ENCODE assay signal across 15 cellular contexts in the genomic region with DNA sequence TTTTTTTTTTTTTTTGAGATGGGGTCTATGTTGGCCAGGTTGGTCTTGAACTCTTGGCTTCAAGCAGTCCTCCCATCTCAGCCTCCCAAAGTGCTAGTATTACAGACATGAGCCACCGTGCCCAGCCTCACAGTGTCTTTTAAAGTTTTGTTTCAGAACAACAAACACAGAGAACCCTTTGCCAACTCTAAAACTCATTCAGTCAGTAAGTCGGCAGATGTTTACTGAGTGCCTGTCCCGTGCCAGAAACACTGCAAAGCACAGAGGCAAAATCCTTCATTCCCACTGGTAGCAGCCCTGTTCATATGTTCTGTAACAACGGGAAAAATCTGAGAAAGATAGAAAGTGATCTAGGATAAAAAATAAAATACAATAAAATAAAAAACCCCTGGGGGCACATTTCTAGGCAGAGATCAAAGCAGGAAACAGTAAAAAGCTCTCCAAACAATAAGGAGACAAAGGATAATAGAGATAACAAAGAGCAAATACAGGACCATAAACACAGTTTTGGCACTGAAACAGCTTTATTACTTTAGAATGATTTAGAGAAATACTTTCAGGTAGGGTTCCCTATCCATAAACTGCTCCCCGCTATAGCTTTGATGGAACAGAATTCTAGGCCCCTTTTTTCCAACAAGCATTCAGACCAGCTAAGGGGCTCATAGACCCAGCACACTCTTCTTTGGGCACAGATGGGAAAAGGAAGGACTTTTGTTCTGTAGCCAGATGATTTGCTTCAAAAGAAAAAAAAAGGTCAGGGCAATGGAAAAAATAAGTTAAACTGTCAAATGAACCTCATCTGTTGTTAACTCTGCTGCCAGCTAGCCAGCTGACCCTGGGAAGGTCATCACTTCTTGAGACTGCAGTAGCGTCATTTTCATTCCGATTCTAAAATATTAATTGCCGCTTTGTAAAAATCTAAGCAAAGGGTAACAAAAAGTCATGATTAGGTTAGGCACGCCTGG.
DNase-seq lines count a peak whose midpoint lies in the region; ATAC-seq and TF ChIP-seq lines count a peak whose summit lies in the region.
"Had no signal": no experiment of that assay in that cellular context is flagged by ENCODE, and none has a peak within 500 bp of the region (broad histone marks: within the 10 kb centered on the region; RNA-seq: fewer than 3 reads in every experiment).

No MANE protein-coding gene starts in this region.

- no peaks in the 10 kb centered on the region for H3K9me3 ChIP-seq in lower lobe of right lung

- no peaks in the 10 kb centered on the region for H3K36me3 Mint-ChIP-seq in osteocyte (ENCODE audit: unreplicated experiment)
- H3K36me3 Mint-ChIP-seq: CD4-positive, CD25-positive, alpha-beta regulatory T cell; IgD-negative memory B cell had no signal

- H3K27ac ChIP-seq in C4-2B (0 out of 2 replicates have a peak overlapping the region, but pooled peaks have one; percentile 1), lower lobe of right lung (no peak overlapping the region)

- H3K27me3 Mint-ChIP-seq in osteocyte (ENCODE audit: unreplicated experiment): no peaks in the 10 kb centered on the region

- no peak overlapping the region for H3K4me3 Mint-ChIP-seq in osteocyte (ENCODE audit: unreplicated experiment)
- H3K4me3 Mint-ChIP-seq: CD4-positive, CD25-positive, alpha-beta regulatory T cell; H9; IgD-negative memory B cell had no signal

- TF ChIP-seq CTCF in C4-2B (conservative IDR thresholded peaks at IDR 0.05): no peak
- no peak for TF ChIP-seq CTCF in LNCaP clone FGC (IDR thresholded peaks at IDR 0.05; ENCODE audit: control insufficient read depth, extremely low read depth, insufficient read depth)
- no peak for TF ChIP-seq CTCF in osteocyte (IDR thresholded peaks at IDR 0.05)
- TF ChIP-seq CTCF in lower lobe of right lung (IDR thresholded peaks at IDR 0.05): no peak

- peaks cover 26% of the 10 kb centered on the region for H3K4me1 Mint-ChIP-seq in osteocyte (ENCODE audit: unreplicated experiment)
- H3K4me1 Mint-ChIP-seq: CD4-positive, CD25-positive, alpha-beta regulatory T cell; IgD-negative memory B cell had no signal

- H3K9me3 Mint-ChIP-seq in osteocyte (ENCODE audit: unreplicated experiment): no peaks in the 10 kb centered on the region
- H3K9me3 Mint-ChIP-seq: H9 had no signal

- H3K27me3 ChIP-seq in lower lobe of right lung (ENCODE audit: low read depth): no peaks in the 10 kb centered on the region

- H3K4me3 ChIP-seq in LNCaP clone FGC (ENCODE audit: low read depth, low read length): no peak overlapping the region
- H3K4me3 ChIP-seq in lower lobe of right lung: no peak overlapping the region

- H3K27ac Mint-ChIP-seq in osteocyte (ENCODE audit: unreplicated experiment): peak overlapping the region; percentile 18
- H3K27ac Mint-ChIP-seq: CD4-positive, CD25-positive, alpha-beta regulatory T cell; H9; IgD-negative memory B cell had no signal

- no peaks in the 10 kb centered on the region for H3K36me3 ChIP-seq in lower lobe of right lung

- H3K4me1 ChIP-seq in lower lobe of right lung: peaks cover 8% of the 10 kb centered on the region

- peak; percentile 91 for DNase-seq in LNCaP clone FGC (ENCODE audit: low read depth)
- DNase-seq in dermis blood vessel endothelial cell: peak; percentile 35
- no peak for DNase-seq in osteocyte (ENCODE audit: extremely low spot score, unreplicated experiment)
- DNase-seq in ecto neural progenitor cell (ENCODE audit: low spot score): no peak
- no peak for DNase-seq in lower lobe of right lung
- DNase-seq: CD4-positive, CD25-positive, alpha-beta regulatory T cell; DMS79; H9; NCI-H1417 treated with DMSO at 0.1 percent for 48 hours; NCI-H526 treated with DMSO at 0.1 percent for 48 hours; OCI-M1; SIG-M5 had no signal

- intact Hi-C loops in lower lobe of right lung (cut with DNase I): no loop called here

- ATAC-seq in HG03469 (IDR thresholded peaks at IDR 0.05; ENCODE audit: unreplicated experiment): no peak
- ATAC-seq in lower lobe of right lung: no peak

Comparison
In these comparisons a context has a peak if more than half of its experiments do, and no peak if none do; other contexts are left out.
1. DNase-seq: peak in LNCaP clone FGC (single experiment) and dermis blood vessel endothelial cell (single experiment); none in osteocyte (single experiment), ecto neural progenitor cell (single experiment) and lower lobe of right lung (single experiment).